ENCODE assay signal across 2 cellular contexts in the genomic region with DNA sequence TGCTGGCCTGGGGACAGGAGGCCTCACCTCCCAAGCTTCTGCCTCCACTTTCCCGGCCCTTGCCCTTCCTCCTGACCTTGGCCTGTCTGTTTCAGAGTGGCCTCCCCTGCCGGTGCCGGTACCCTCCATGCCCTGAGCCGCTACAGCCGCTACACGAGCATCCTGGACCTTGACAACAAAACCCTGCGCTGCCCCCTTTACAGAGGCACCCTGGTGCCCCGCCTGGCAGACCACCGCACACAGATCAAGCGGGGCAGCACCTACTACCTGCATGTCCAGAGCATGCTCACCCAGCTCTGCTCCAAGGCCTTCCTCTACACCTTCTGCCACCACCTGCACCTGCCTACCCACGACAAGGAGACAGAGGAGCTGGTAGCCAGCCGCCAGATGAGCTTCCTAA.
TF ChIP-seq lines count a peak whose summit lies in the region.

No MANE protein-coding gene starts in this region.

TF ChIP-seq in IMR-90, 13 proteins besides CTCF, POLR2A, EP300 and RAD21:
- no peak for TF ChIP-seq CEBPB (IDR thresholded peaks at IDR 0.05; ENCODE audit: low read depth, low read length)
- TF ChIP-seq, protein P1, sequence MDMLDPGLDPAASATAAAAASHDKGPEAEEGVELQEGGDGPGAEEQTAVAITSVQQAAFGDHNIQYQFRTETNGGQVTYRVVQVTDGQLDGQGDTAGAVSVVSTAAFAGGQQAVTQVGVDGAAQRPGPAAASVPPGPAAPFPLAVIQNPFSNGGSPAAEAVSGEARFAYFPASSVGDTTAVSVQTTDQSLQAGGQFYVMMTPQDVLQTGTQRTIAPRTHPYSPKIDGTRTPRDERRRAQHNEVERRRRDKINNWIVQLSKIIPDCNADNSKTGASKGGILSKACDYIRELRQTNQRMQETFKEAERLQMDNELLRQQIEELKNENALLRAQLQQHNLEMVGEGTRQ (IDR thresholded peaks at IDR 0.05; ENCODE audit: low read depth, low read length) = no peak
- no peak for TF ChIP-seq MAFK (IDR thresholded peaks at IDR 0.05; ENCODE audit: low read depth, low read length)
- TF ChIP-seq MXI1 (IDR thresholded peaks at IDR 0.05; ENCODE audit: borderline replicate concordance, low read depth, low read length) = no peak

TF ChIP-seq in WTC11, 78 proteins besides CTCF, POLR2A, EP300 and RAD21:
- no peak for TF ChIP-seq NFYB (CRISPR knock-in tag; conservative IDR thresholded peaks at IDR 0.05; ENCODE audit: low read depth)
